In genomic region chr9:135499326-135500070, GRCh38 we compare ENCODE assay signal across 1 cellular context.
TF ChIP-seq lines count a peak whose summit lies in the region.

No MANE protein-coding gene starts in this region.

TF ChIP-seq in K562, 482 proteins besides CTCF, POLR2A, EP300 and RAD21 (continued from another document and continues in another):
- TF ChIP-seq KDM2B (CRISPR knock-in tag; IDR thresholded peaks at IDR 0.05): 0 out of 2 replicates have a peak, but pooled peaks have one; percentile 14
- TF ChIP-seq UBTF (IDR thresholded peaks at IDR 0.05; ENCODE audit: borderline replicate concordance in 1 of 2, low read depth in 2 of 2, low read length in 2 of 2): no peak
- no peak for TF ChIP-seq ZNF212 (CRISPR knock-in tag; IDR thresholded peaks at IDR 0.05)
- TF ChIP-seq ILK (tag; IDR thresholded peaks at IDR 0.05; ENCODE audit: borderline replicate concordance, low read depth): no peak
- TF ChIP-seq FOXK2 (conservative IDR thresholded peaks at IDR 0.05 in 1 of 2, IDR thresholded peaks at IDR 0.05 in 1 of 2; ENCODE audit: low read depth in 2 of 2): peak in 1 of 2 experiments; percentile 16; a peak in 2 of 4 replicates
- TF ChIP-seq NONO (IDR thresholded peaks at IDR 0.05; ENCODE audit: low read depth in 2 of 2, low read length in 1 of 2): 0 out of 4 replicates have a peak, but pooled peaks of 1 of the 2 experiments have one; percentile 14
- TF ChIP-seq CBX2 (IDR thresholded peaks at IDR 0.05; ENCODE audit: insufficient read depth, low read length, poor library complexity, severe bottlenecking): no peak
- no peak for TF ChIP-seq NFIC (IDR thresholded peaks at IDR 0.05)
- peak; percentile 55; the same call in 1 of the 2 replicates for TF ChIP-seq TFAP4 (CRISPR knock-in tag; IDR thresholded peaks at IDR 0.05; ENCODE audit: borderline replicate concordance)
- TF ChIP-seq CREM (IDR thresholded peaks at IDR 0.05; ENCODE audit: low read depth): peak; percentile 1; the same call in 1 of the 2 replicates
- 0 out of 2 replicates have a peak, but pooled peaks have one; percentile 28 for TF ChIP-seq ZBED1 (IDR thresholded peaks at IDR 0.05)
- no peak for TF ChIP-seq U2AF2 (optimal IDR thresholded peaks at IDR 0.05; ENCODE audit: low read depth, low read length)
- no peak for TF ChIP-seq ZKSCAN8 (CRISPR knock-in tag; IDR thresholded peaks at IDR 0.05)
- TF ChIP-seq MAFF (IDR thresholded peaks at IDR 0.05; ENCODE audit: low read length): no peak
- no peak for TF ChIP-seq PTTG1 (tag; IDR thresholded peaks at IDR 0.05; ENCODE audit: low read depth)
- TF ChIP-seq PTBP1 (IDR thresholded peaks at IDR 0.05; ENCODE audit: low read depth, low read length): no peak
- TF ChIP-seq TBP (optimal IDR thresholded peaks at IDR 0.05; ENCODE audit: low read depth, low read length): peak; percentile 47
- TF ChIP-seq, protein P1, sequence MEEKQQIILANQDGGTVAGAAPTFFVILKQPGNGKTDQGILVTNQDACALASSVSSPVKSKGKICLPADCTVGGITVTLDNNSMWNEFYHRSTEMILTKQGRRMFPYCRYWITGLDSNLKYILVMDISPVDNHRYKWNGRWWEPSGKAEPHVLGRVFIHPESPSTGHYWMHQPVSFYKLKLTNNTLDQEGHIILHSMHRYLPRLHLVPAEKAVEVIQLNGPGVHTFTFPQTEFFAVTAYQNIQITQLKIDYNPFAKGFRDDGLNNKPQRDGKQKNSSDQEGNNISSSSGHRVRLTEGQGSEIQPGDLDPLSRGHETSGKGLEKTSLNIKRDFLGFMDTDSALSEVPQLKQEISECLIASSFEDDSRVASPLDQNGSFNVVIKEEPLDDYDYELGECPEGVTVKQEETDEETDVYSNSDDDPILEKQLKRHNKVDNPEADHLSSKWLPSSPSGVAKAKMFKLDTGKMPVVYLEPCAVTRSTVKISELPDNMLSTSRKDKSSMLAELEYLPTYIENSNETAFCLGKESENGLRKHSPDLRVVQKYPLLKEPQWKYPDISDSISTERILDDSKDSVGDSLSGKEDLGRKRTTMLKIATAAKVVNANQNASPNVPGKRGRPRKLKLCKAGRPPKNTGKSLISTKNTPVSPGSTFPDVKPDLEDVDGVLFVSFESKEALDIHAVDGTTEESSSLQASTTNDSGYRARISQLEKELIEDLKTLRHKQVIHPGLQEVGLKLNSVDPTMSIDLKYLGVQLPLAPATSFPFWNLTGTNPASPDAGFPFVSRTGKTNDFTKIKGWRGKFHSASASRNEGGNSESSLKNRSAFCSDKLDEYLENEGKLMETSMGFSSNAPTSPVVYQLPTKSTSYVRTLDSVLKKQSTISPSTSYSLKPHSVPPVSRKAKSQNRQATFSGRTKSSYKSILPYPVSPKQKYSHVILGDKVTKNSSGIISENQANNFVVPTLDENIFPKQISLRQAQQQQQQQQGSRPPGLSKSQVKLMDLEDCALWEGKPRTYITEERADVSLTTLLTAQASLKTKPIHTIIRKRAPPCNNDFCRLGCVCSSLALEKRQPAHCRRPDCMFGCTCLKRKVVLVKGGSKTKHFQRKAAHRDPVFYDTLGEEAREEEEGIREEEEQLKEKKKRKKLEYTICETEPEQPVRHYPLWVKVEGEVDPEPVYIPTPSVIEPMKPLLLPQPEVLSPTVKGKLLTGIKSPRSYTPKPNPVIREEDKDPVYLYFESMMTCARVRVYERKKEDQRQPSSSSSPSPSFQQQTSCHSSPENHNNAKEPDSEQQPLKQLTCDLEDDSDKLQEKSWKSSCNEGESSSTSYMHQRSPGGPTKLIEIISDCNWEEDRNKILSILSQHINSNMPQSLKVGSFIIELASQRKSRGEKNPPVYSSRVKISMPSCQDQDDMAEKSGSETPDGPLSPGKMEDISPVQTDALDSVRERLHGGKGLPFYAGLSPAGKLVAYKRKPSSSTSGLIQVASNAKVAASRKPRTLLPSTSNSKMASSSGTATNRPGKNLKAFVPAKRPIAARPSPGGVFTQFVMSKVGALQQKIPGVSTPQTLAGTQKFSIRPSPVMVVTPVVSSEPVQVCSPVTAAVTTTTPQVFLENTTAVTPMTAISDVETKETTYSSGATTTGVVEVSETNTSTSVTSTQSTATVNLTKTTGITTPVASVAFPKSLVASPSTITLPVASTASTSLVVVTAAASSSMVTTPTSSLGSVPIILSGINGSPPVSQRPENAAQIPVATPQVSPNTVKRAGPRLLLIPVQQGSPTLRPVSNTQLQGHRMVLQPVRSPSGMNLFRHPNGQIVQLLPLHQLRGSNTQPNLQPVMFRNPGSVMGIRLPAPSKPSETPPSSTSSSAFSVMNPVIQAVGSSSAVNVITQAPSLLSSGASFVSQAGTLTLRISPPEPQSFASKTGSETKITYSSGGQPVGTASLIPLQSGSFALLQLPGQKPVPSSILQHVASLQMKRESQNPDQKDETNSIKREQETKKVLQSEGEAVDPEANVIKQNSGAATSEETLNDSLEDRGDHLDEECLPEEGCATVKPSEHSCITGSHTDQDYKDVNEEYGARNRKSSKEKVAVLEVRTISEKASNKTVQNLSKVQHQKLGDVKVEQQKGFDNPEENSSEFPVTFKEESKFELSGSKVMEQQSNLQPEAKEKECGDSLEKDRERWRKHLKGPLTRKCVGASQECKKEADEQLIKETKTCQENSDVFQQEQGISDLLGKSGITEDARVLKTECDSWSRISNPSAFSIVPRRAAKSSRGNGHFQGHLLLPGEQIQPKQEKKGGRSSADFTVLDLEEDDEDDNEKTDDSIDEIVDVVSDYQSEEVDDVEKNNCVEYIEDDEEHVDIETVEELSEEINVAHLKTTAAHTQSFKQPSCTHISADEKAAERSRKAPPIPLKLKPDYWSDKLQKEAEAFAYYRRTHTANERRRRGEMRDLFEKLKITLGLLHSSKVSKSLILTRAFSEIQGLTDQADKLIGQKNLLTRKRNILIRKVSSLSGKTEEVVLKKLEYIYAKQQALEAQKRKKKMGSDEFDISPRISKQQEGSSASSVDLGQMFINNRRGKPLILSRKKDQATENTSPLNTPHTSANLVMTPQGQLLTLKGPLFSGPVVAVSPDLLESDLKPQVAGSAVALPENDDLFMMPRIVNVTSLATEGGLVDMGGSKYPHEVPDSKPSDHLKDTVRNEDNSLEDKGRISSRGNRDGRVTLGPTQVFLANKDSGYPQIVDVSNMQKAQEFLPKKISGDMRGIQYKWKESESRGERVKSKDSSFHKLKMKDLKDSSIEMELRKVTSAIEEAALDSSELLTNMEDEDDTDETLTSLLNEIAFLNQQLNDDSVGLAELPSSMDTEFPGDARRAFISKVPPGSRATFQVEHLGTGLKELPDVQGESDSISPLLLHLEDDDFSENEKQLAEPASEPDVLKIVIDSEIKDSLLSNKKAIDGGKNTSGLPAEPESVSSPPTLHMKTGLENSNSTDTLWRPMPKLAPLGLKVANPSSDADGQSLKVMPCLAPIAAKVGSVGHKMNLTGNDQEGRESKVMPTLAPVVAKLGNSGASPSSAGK (IDR thresholded peaks at IDR 0.05): peak; percentile 13; the same call in 1 of the 2 replicates
- TF ChIP-seq ZNF277 (CRISPR knock-in tag; IDR thresholded peaks at IDR 0.05; ENCODE audit: borderline replicate concordance): no peak
- peak; percentile 22; the same call in 1 of the 2 replicates for TF ChIP-seq CTBP1 (IDR thresholded peaks at IDR 0.05; ENCODE audit: borderline replicate concordance)
- TF ChIP-seq, protein P2, sequence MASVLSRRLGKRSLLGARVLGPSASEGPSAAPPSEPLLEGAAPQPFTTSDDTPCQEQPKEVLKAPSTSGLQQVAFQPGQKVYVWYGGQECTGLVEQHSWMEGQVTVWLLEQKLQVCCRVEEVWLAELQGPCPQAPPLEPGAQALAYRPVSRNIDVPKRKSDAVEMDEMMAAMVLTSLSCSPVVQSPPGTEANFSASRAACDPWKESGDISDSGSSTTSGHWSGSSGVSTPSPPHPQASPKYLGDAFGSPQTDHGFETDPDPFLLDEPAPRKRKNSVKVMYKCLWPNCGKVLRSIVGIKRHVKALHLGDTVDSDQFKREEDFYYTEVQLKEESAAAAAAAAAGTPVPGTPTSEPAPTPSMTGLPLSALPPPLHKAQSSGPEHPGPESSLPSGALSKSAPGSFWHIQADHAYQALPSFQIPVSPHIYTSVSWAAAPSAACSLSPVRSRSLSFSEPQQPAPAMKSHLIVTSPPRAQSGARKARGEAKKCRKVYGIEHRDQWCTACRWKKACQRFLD (CRISPR knock-in tag; IDR thresholded peaks at IDR 0.05): 0 out of 2 replicates have a peak, but pooled peaks have one; percentile 51
- no peak for TF ChIP-seq NR4A1 (CRISPR knock-in tag; IDR thresholded peaks at IDR 0.05)
- 0 out of 2 replicates have a peak, but pooled peaks have one; percentile 18 for TF ChIP-seq NR4A1 (tag; IDR thresholded peaks at IDR 0.05)
- TF ChIP-seq, protein P3, sequence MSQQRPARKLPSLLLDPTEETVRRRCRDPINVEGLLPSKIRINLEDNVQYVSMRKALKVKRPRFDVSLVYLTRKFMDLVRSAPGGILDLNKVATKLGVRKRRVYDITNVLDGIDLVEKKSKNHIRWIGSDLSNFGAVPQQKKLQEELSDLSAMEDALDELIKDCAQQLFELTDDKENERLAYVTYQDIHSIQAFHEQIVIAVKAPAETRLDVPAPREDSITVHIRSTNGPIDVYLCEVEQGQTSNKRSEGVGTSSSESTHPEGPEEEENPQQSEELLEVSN (IDR thresholded peaks at IDR 0.05; ENCODE audit: borderline replicate concordance in 1 of 2, extremely low read depth in 1 of 2, insufficient read depth in 1 of 2, insufficient read length in 1 of 2, low read depth in 1 of 2, low read length in 1 of 2, poor library complexity in 1 of 2, severe bottlenecking in 1 of 2): peak in 1 of 2 experiments; percentile 67
- peak; percentile 84 for TF ChIP-seq MAX (CRISPR knock-in tag; IDR thresholded peaks at IDR 0.05)
- no peak for TF ChIP-seq ZC3H4 (CRISPR knock-in tag; IDR thresholded peaks at IDR 0.05; ENCODE audit: borderline replicate concordance)
- no peak for TF ChIP-seq ZFP1 (CRISPR knock-in tag; IDR thresholded peaks at IDR 0.05)
- peak in 1 of 2 experiments; percentile 7; a peak in 1 of 4 replicates for TF ChIP-seq FOXA3 (CRISPR knock-in tag; conservative IDR thresholded peaks at IDR 0.05 in 1 of 2, IDR thresholded peaks at IDR 0.05 in 1 of 2)
- TF ChIP-seq MXI1 (IDR thresholded peaks at IDR 0.05; ENCODE audit: low read depth, low read length): peak; percentile 95
- TF ChIP-seq, protein P4, sequence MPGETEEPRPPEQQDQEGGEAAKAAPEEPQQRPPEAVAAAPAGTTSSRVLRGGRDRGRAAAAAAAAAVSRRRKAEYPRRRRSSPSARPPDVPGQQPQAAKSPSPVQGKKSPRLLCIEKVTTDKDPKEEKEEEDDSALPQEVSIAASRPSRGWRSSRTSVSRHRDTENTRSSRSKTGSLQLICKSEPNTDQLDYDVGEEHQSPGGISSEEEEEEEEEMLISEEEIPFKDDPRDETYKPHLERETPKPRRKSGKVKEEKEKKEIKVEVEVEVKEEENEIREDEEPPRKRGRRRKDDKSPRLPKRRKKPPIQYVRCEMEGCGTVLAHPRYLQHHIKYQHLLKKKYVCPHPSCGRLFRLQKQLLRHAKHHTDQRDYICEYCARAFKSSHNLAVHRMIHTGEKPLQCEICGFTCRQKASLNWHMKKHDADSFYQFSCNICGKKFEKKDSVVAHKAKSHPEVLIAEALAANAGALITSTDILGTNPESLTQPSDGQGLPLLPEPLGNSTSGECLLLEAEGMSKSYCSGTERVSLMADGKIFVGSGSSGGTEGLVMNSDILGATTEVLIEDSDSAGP (CRISPR knock-in tag; IDR thresholded peaks at IDR 0.05): peak; percentile 100
- peak; percentile 86 for TF ChIP-seq NEUROD1 (IDR thresholded peaks at IDR 0.05; ENCODE audit: borderline replicate concordance, low read depth, low read length, partially characterized antibody)
- peak; percentile 68; the same call in 1 of the 2 replicates for TF ChIP-seq FOXM1 (IDR thresholded peaks at IDR 0.05; ENCODE audit: low read depth)
- TF ChIP-seq FOXM1 (CRISPR knock-in tag; IDR thresholded peaks at IDR 0.05; ENCODE audit: low read depth): no peak
- TF ChIP-seq BHLHE40 (IDR thresholded peaks at IDR 0.05; ENCODE audit: low read length): peak; percentile 86
- TF ChIP-seq KDM1A (IDR thresholded peaks at IDR 0.05): no peak
- peak; percentile 79 to 85 for TF ChIP-seq NRF1 (conservative IDR thresholded peaks at IDR 0.05 in 1 of 2, IDR thresholded peaks at IDR 0.05 in 1 of 2)
- TF ChIP-seq CSDE1 (IDR thresholded peaks at IDR 0.05): peak in 1 of 2 experiments; percentile 68; a peak in 1 of 4 replicates
